23 cellular contexts compared by ENCODE assay signal in genomic region chr6:128723667-128724066, GRCh38.
DNase-seq lines count a peak whose midpoint lies in the region; FAIRE-seq and TF ChIP-seq lines count a peak whose summit lies in the region.
"Had no signal": no experiment of that assay in that cellular context is flagged by ENCODE, and none has a peak within 500 bp of the region (broad histone marks: within the 10 kb centered on the region; RNA-seq: fewer than 3 reads in every experiment).

No MANE protein-coding gene starts in this region.

- H3K9me3 Mint-ChIP-seq in Caco-2 (ENCODE audit: unreplicated experiment): no peaks in the 10 kb centered on the region
- H3K9me3 Mint-ChIP-seq: CD4-positive, CD25-positive, alpha-beta regulatory T cell; T-cell had no signal

- H3K4me1 ChIP-seq in HUES6 (ENCODE audit: control insufficient read depth, insufficient read depth, low read length) (peaks cover 52% of the 10 kb centered on the region), keratinocyte (ENCODE audit: control insufficient read depth, extremely low read depth, insufficient read depth, low read length) (no peaks in the 10 kb centered on the region), Caco-2 (no peaks in the 10 kb centered on the region)
- H3K4me1 ChIP-seq: left lung, uterus had no signal

- no peak overlapping the region for H3K4me3 Mint-ChIP-seq in Caco-2 (ENCODE audit: unreplicated experiment)
- H3K4me3 Mint-ChIP-seq: CD4-positive, CD25-positive, alpha-beta regulatory T cell; T-cell had no signal

- H2AFZ ChIP-seq in keratinocyte (ENCODE audit: control insufficient read depth, low read length): no peak overlapping the region

- CTCF ChIA-PET in Caco-2 (lab: Charles Lee): no interaction called here

- BruUV-seq in Caco-2 (replicated peaks; lab: Mats Ljungman, UMichigan): no TSS peak

- no peak for FAIRE-seq in bronchial epithelial cell (lab: Jason Lieb, UNC)
- peak; percentile 51 for FAIRE-seq in keratinocyte (lab: Jason Lieb, UNC)

- dilution Hi-C loops in keratinocyte (cut with MboI; ENCODE audit: extremely low pct_ligation_motif_present, low sequenced_read_pairs): no loop called here

- no peaks in the 10 kb centered on the region for H3K27me3 ChIP-seq in HUES6 (ENCODE audit: control insufficient read depth, insufficient read depth, low read length)
- no peaks in the 10 kb centered on the region for H3K27me3 ChIP-seq in bronchial epithelial cell (ENCODE audit: control insufficient read depth, insufficient read depth, low read length)
- H3K27me3 ChIP-seq in keratinocyte (ENCODE audit: control insufficient read depth, extremely low read depth, insufficient read depth, low read length): no peaks in the 10 kb centered on the region
- H3K27me3 ChIP-seq in Caco-2 (replicated peaks; ENCODE audit: control insufficient read depth, insufficient read depth, low read length): no peaks in the 10 kb centered on the region
- H3K27me3 ChIP-seq: left lung, uterus had no signal

- H3K36me3 ChIP-seq in HUES6 (ENCODE audit: control insufficient read depth, insufficient read depth, low read length) (no peaks in the 10 kb centered on the region), bronchial epithelial cell (ENCODE audit: control insufficient read depth, insufficient read depth, low read length) (no peaks in the 10 kb centered on the region), keratinocyte (ENCODE audit: control insufficient read depth in 2 of 2, extremely low read depth in 1 of 2, insufficient read depth in 2 of 2, low read length in 2 of 2) (no peaks in the 10 kb centered on the region), Caco-2 (ENCODE audit: control insufficient read depth, insufficient read depth, low read length) (no peaks in the 10 kb centered on the region)
- H3K36me3 ChIP-seq: left lung, uterus had no signal

- no peaks in the 10 kb centered on the region for H4K20me1 ChIP-seq in keratinocyte (ENCODE audit: control insufficient read depth, extremely low read depth, insufficient read depth, low read length)

- no peaks in the 10 kb centered on the region for H3K9me3 ChIP-seq in HUES6 (ENCODE audit: control insufficient read depth, insufficient read depth, low read depth, low read length)
- H3K9me3 ChIP-seq in keratinocyte (ENCODE audit: control insufficient read depth, low read depth, low read length): no peaks in the 10 kb centered on the region
- no peaks in the 10 kb centered on the region for H3K9me3 ChIP-seq in Caco-2
- H3K9me3 ChIP-seq: left lung, uterus had no signal

- no peak overlapping the region for H3K27ac Mint-ChIP-seq in Caco-2 (ENCODE audit: unreplicated experiment)
- H3K27ac Mint-ChIP-seq: CD4-positive, CD25-positive, alpha-beta regulatory T cell; T-cell had no signal

- H3K27me3 Mint-ChIP-seq in Caco-2 (ENCODE audit: insufficient read depth, unreplicated experiment): peaks cover 11% of the 10 kb centered on the region
- H3K27me3 Mint-ChIP-seq: CD4-positive, CD25-positive, alpha-beta regulatory T cell had no signal

- H3K4me2 ChIP-seq in keratinocyte (ENCODE audit: control insufficient read depth, extremely low read depth, insufficient read depth, low read depth, low read length): no peak overlapping the region

- POLR2A ChIA-PET in Caco-2 (lab: Charles Lee): no interaction called here

- H3K4me1 Mint-ChIP-seq in Caco-2 (ENCODE audit: low read depth, unreplicated experiment): no peaks in the 10 kb centered on the region
- H3K4me1 Mint-ChIP-seq: CD4-positive, CD25-positive, alpha-beta regulatory T cell; T-cell had no signal

- DNase-seq in Daoy (ENCODE audit: low read depth) (peak; percentile 21), bronchial epithelial cell (ENCODE audit: low read depth) (peak; percentile 85), keratinocyte (ENCODE audit: low read depth, low spot score) (no peak), Caco-2 (no peak), NCI-H2196 treated with DMSO at 0.1 percent for 48 hours (lab: John Stamatoyannopoulos, UW; ENCODE audit: unreplicated experiment) (no peak), putamen (ENCODE audit: low spot score) (no peak), COR-L47 (lab: John Stamatoyannopoulos, UW) (no peak)
- DNase-seq: activated CD4-positive, alpha-beta T cell treated with anti-CD3 and anti-CD28 coated beads, Interleukin-2, amount 50 U/mL, for 4 hours; anterior cingulate cortex; CD4-positive, CD25-positive, alpha-beta regulatory T cell; DMS79; foreskin melanocyte; Kasumi-1; left lung; NCI-H1105; NCI-H2081 treated with DMSO at 0.1 percent for 48 hours; NCI-H510A treated with DMSO at 0.1 percent for 48 hours; SIG-M5; stimulated activated CD4-positive, alpha-beta T cell treated with anti-CD3 and anti-CD28 coated beads, Interleukin-12 subunit alpha, Interleukin-12 subunit beta, amount 100 ng/mL, for 4 hours; stimulated activated CD8-positive, alpha-beta memory T cell treated with anti-CD3 and anti-CD28 coated beads, Interleukin-4, amount 100 ng/mL, for 48 hours; T-cell; uterus had no signal

- no peaks in the 10 kb centered on the region for H3K9me1 ChIP-seq in keratinocyte (ENCODE audit: control insufficient read depth, extremely low read depth, insufficient read depth, low read length)

- H3K79me2 ChIP-seq in keratinocyte (ENCODE audit: control insufficient read depth, insufficient read depth, low read length): no peaks in the 10 kb centered on the region

- TF ChIP-seq CTCF in bronchial epithelial cell (IDR thresholded peaks at IDR 0.05; ENCODE audit: insufficient read depth, low read length, severe bottlenecking): no peak
- no peak for TF ChIP-seq CTCF in keratinocyte (optimal IDR thresholded peaks at IDR 0.05 in 1 of 3, IDR thresholded peaks at IDR 0.05 in 1 of 3, conservative IDR thresholded peaks at IDR 0.05 in 1 of 3; ENCODE audit: extremely low read depth in 1 of 3, insufficient read depth in 2 of 3, low read length in 3 of 3)
- no peak for TF ChIP-seq CTCF in Caco-2 (IDR thresholded peaks at IDR 0.05; ENCODE audit: insufficient read depth in 1 of 2, low read depth in 1 of 2, low read length in 1 of 2, severe bottlenecking in 1 of 2, unreplicated experiment in 1 of 2)

- H3K36me3 Mint-ChIP-seq in Caco-2 (ENCODE audit: insufficient read depth, unreplicated experiment): no peaks in the 10 kb centered on the region
- H3K36me3 Mint-ChIP-seq: CD4-positive, CD25-positive, alpha-beta regulatory T cell; T-cell had no signal

- H3K27ac ChIP-seq in HUES6 (ENCODE audit: low read depth, low read length) (peak overlapping the region; percentile 64), keratinocyte (ENCODE audit: control insufficient read depth, insufficient read depth, low read length) (no peak overlapping the region)
- H3K27ac ChIP-seq: left lung, uterus had no signal

- H3K4me3 ChIP-seq in HUES6 (ENCODE audit: low read depth, low read length): no peak overlapping the region
- H3K4me3 ChIP-seq in bronchial epithelial cell (ENCODE audit: low read depth, low read length): no peak overlapping the region
- H3K4me3 ChIP-seq in keratinocyte (ENCODE audit: control insufficient read depth in 2 of 3, extremely low read depth in 1 of 3, insufficient read depth in 2 of 3, low read depth in 1 of 3, low read length in 3 of 3): no peak overlapping the region
- no peak overlapping the region for H3K4me3 ChIP-seq in Caco-2 (ENCODE audit: low read depth, low read length)
- H3K4me3 ChIP-seq: left lung, uterus had no signal

- no peak overlapping the region for H3K9ac ChIP-seq in HUES6 (ENCODE audit: low read length)
- no peak overlapping the region for H3K9ac ChIP-seq in keratinocyte (ENCODE audit: control insufficient read depth, extremely low read depth, insufficient read depth, low read length)

- intact Hi-C loops in Caco-2 (cut with micrococcal nuclease; ENCODE audit: unreplicated experiment): no loop called here

Comparison
In these comparisons a context has a peak if more than half of its experiments do, and no peak if none do; other contexts are left out.
1. DNase-seq: peak in Daoy (single experiment) and bronchial epithelial cell (single experiment); none in keratinocyte (single experiment), Caco-2 (0 of 2), NCI-H2196 treated with DMSO at 0.1 percent for 48 hours (single experiment), putamen (single experiment) and COR-L47 (single experiment).